In the genomic region with DNA sequence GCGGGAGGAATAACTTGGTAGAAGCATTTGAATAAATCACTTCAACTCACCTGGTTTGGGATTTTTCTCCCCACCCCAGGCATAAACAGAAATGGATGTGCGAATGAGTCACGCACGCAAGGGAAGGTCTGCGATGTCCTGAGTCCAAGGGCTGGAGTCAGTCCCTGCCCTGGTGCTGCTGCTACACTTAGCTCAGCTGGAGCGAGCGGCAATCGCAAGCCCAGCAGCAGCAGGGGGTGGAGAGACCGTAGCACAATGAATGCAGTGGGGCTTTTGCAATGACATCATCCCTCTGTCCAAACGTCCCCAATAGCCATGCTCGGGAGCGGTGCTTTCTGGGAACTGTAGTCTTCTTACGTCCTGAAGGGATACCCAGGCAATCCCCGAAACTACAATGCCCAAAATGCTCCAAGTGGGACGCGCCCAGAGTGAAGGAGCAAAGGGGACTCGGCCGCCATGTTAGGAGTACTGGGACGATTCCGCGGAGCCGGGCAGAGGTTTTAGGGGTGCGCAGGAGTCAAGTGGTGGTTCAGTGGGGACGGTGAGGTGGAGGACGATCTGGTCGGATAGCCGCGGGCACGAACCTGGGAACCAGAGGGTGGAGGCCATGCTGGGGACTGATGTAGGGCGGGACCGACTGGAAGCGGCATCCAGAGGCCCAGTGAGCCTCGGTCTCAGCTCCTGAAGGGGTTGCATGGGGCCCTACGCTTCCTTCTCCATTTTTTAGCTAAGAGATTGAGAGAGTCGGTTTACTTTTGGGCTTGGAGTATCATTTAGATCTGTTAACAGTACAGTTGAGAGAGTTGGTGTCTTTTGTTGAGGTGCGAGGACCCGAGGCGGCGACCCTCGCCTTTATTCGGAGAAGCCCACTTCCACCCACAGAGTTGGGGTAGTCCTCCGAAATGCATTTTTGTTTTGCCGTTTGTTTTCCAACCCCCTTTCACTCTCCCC, we compare ENCODE assay signal across 1 cellular context.
TF ChIP-seq lines count a peak whose summit lies in the region.

A gene with protein sequence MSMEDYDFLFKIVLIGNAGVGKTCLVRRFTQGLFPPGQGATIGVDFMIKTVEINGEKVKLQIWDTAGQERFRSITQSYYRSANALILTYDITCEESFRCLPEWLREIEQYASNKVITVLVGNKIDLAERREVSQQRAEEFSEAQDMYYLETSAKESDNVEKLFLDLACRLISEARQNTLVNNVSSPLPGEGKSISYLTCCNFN (minus strand): TSS at position 257 of the 951 bp plus-strand sequence. CDS start 74,581 bp downstream, outside the sequence.

TF ChIP-seq in HEK293, 187 proteins besides CTCF, POLR2A, EP300 and RAD21 (continued from another document):
- TF ChIP-seq ZBTB21 (tag by site-specific recombination; IDR thresholded peaks at IDR 0.05) (peak; percentile 91), ZNF24 (tag by site-specific recombination; IDR thresholded peaks at IDR 0.05) (peak; percentile 74; the same call in 1 of the 2 replicates), ZNF473 (tag by site-specific recombination; IDR thresholded peaks at IDR 0.05) (no peak)
- TF ChIP-seq, protein P1, sequence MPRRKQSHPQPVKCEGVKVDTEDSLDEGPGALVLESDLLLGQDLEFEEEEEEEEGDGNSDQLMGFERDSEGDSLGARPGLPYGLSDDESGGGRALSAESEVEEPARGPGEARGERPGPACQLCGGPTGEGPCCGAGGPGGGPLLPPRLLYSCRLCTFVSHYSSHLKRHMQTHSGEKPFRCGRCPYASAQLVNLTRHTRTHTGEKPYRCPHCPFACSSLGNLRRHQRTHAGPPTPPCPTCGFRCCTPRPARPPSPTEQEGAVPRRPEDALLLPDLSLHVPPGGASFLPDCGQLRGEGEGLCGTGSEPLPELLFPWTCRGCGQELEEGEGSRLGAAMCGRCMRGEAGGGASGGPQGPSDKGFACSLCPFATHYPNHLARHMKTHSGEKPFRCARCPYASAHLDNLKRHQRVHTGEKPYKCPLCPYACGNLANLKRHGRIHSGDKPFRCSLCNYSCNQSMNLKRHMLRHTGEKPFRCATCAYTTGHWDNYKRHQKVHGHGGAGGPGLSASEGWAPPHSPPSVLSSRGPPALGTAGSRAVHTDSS (tag by site-specific recombination; IDR thresholded peaks at IDR 0.05), result no peak
- TF ChIP-seq, protein P2, sequence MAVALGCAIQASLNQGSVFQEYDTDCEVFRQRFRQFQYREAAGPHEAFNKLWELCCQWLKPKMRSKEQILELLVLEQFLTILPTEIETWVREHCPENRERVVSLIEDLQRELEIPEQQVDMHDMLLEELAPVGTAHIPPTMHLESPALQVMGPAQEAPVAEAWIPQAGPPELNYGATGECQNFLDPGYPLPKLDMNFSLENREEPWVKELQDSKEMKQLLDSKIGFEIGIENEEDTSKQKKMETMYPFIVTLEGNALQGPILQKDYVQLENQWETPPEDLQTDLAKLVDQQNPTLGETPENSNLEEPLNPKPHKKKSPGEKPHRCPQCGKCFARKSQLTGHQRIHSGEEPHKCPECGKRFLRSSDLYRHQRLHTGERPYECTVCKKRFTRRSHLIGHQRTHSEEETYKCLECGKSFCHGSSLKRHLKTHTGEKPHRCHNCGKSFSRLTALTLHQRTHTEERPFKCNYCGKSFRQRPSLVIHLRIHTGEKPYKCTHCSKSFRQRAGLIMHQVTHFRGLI (tag by site-specific recombination; IDR thresholded peaks at IDR 0.05), result peak; percentile 97
